1 cellular context compared by ENCODE assay signal in the genomic region with DNA sequence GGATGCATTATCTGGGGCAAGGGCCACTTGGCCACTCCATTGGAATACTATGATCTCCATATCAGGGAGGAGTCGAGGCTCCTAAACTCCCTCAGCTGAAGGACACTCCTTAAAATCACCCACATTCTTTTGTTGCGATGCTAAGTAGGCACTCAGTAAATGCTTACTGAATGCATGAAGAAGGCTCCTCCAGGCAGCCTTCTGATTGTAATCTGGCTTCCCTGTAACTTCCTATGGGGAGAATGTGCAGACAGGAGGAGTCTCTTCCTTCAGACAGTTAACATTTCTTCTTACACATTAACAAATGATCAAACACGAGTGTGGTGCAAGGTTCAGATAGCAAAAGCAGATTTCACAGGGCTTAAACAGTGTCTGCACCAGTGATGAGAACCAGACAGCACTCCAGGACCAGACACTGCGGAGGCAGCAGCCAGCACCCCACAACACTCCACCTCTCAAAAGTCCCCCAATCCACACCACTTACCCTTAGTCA.
TF ChIP-seq lines count a peak whose summit lies in the region.

No MANE protein-coding gene starts in this region.

TF ChIP-seq in WTC11, 78 proteins besides CTCF, POLR2A, EP300 and RAD21 (continued from another document):
- TF ChIP-seq, protein P1, sequence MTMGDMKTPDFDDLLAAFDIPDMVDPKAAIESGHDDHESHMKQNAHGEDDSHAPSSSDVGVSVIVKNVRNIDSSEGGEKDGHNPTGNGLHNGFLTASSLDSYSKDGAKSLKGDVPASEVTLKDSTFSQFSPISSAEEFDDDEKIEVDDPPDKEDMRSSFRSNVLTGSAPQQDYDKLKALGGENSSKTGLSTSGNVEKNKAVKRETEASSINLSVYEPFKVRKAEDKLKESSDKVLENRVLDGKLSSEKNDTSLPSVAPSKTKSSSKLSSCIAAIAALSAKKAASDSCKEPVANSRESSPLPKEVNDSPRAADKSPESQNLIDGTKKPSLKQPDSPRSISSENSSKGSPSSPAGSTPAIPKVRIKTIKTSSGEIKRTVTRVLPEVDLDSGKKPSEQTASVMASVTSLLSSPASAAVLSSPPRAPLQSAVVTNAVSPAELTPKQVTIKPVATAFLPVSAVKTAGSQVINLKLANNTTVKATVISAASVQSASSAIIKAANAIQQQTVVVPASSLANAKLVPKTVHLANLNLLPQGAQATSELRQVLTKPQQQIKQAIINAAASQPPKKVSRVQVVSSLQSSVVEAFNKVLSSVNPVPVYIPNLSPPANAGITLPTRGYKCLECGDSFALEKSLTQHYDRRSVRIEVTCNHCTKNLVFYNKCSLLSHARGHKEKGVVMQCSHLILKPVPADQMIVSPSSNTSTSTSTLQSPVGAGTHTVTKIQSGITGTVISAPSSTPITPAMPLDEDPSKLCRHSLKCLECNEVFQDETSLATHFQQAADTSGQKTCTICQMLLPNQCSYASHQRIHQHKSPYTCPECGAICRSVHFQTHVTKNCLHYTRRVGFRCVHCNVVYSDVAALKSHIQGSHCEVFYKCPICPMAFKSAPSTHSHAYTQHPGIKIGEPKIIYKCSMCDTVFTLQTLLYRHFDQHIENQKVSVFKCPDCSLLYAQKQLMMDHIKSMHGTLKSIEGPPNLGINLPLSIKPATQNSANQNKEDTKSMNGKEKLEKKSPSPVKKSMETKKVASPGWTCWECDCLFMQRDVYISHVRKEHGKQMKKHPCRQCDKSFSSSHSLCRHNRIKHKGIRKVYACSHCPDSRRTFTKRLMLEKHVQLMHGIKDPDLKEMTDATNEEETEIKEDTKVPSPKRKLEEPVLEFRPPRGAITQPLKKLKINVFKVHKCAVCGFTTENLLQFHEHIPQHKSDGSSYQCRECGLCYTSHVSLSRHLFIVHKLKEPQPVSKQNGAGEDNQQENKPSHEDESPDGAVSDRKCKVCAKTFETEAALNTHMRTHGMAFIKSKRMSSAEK (CRISPR knock-in tag; IDR thresholded peaks at IDR 0.05; ENCODE audit: borderline replicate concordance) = no peak
TF ChIP-seq in WTC11: peak in this region for 1.
